Comparison of ENCODE assay signal across 9 cellular contexts in the genomic region with DNA sequence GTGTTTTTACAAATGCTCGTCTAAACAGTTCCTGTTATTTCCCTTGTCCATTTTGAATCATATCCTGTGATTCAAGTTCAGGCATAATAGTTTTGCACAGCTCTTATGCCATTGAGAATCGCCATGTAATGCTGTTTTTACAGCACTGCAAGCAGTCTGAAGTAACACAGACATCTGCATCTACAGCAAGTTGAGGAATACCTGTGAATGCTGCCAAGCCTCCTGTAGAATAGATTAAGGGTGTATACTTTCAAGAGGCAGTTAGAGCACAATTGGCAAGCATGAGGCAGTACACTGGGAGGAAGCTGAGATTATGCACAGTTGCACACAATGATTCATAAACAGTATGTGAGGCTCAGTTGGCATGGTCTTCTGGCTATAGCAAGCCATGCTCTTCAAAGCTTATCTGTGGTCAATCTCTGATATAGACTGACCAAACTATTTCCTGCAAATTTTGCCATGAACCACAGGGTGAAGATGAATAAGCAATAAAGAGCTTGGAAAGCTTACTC.
A peak's percentile ranks its signal among the peaks of the same experiment; 100 is the strongest.
DNase-seq lines count a peak whose midpoint lies in the region; ATAC-seq and TF ChIP-seq lines count a peak whose summit lies in the region.
"Had no signal": no experiment of that assay in that cellular context is flagged by ENCODE, and none has a peak within 500 bp of the region (broad histone marks: within the 10 kb centered on the region; RNA-seq: fewer than 3 reads in every experiment).

No MANE protein-coding gene starts in this region.

- H3K27me3 ChIP-seq in lower lobe of right lung (ENCODE audit: low read depth), result no peaks in the 10 kb centered on the region

- DNase-seq in AG10803 (ENCODE audit: low read depth), result peak; percentile 88
- DNase-seq in LoVo (ENCODE audit: low spot score), result peak; percentile 72
- peak; percentile 93 to 97 for DNase-seq in cardiac fibroblast (ENCODE audit: low read depth in 2 of 2)
- DNase-seq in lower lobe of right lung, result no peak
- DNase-seq in nephron progenitor cell, result no peak
- no peak for DNase-seq in activated gamma-delta T cell treated with Interleukin-2 at 50 U/mL for 16 hours

- H3K27ac ChIP-seq in lower lobe of right lung, result peak overlapping the region; percentile 32

- no peak overlapping the region for H3K4me3 Mint-ChIP-seq in nephron progenitor cell

- peak; percentile 35 to 79 for ATAC-seq in lower lobe of right lung
- no peak for ATAC-seq in GM18511 (IDR thresholded peaks at IDR 0.05; ENCODE audit: unreplicated experiment)
- no peak for ATAC-seq in GM21619 (IDR thresholded peaks at IDR 0.05; ENCODE audit: unreplicated experiment)

- H3K4me1 ChIP-seq in lower lobe of right lung, result peaks cover 17% of the 10 kb centered on the region

- TF ChIP-seq CTCF in AG10803 (conservative IDR thresholded peaks at IDR 0.05; ENCODE audit: low read length) (no peak), cardiac fibroblast (IDR thresholded peaks at IDR 0.05; ENCODE audit: low read depth, low read length) (no peak), lower lobe of right lung (IDR thresholded peaks at IDR 0.05) (no peak), nephron progenitor cell (IDR thresholded peaks at IDR 0.05) (no peak)

- intact Hi-C loops in lower lobe of right lung (cut with DNase I), result no loop called here

- H3K36me3 ChIP-seq in lower lobe of right lung, result no peaks in the 10 kb centered on the region

- no peaks in the 10 kb centered on the region for H3K36me3 Mint-ChIP-seq in nephron progenitor cell (ENCODE audit: low read depth)

- H3K4me3 ChIP-seq in AG10803 (ENCODE audit: low read length), result no peak overlapping the region
- no peak overlapping the region for H3K4me3 ChIP-seq in cardiac fibroblast (replicated peaks in 1 of 2; ENCODE audit: low read depth in 2 of 2, low read length in 2 of 2)
- H3K4me3 ChIP-seq in lower lobe of right lung, result no peak overlapping the region

- H3K4me1 Mint-ChIP-seq in nephron progenitor cell, result peaks cover 36% of the 10 kb centered on the region

- no peaks in the 10 kb centered on the region for H3K9me3 ChIP-seq in lower lobe of right lung

- H3K27me3 Mint-ChIP-seq in nephron progenitor cell (ENCODE audit: low read depth, poor library complexity), result no peaks in the 10 kb centered on the region
- H3K27me3 Mint-ChIP-seq: progenitor cell of endocrine pancreas had no signal

- H3K27ac Mint-ChIP-seq in nephron progenitor cell, result no peak overlapping the region
- H3K27ac Mint-ChIP-seq: progenitor cell of endocrine pancreas had no signal

- H3K9me3 Mint-ChIP-seq in nephron progenitor cell, result no peaks in the 10 kb centered on the region

Comparison
In these comparisons a context has a peak if more than half of its experiments do, and no peak if none do; other contexts are left out.
1. DNase-seq: peak in AG10803 (single experiment), LoVo (single experiment) and cardiac fibroblast (2 of 2); none in lower lobe of right lung (single experiment), nephron progenitor cell (single experiment) and activated gamma-delta T cell treated with Interleukin-2 at 50 U/mL for 16 hours (single experiment).
2. ATAC-seq: peak in lower lobe of right lung (2 of 2); none in GM18511 (single experiment) and GM21619 (single experiment).